ENCODE assay signal across 9 cellular contexts in genomic region chr2:102449370-102449974, GRCh38. TPM values are rescaled to one million over a fixed set of nuclear protein-coding genes. Genes with fewer than 3 reads are reported as not detected.
DNase-seq lines count a peak whose midpoint lies in the region; ATAC-seq and TF ChIP-seq lines count a peak whose summit lies in the region.
"Had no signal": no experiment of that assay in that cellular context is flagged by ENCODE, and none has a peak within 500 bp of the region (broad histone marks: within the 10 kb centered on the region; RNA-seq: fewer than 3 reads in every experiment).

No MANE protein-coding gene starts in this region.

- BruUV-seq in Calu3 (replicated peaks; lab: Mats Ljungman, UMichigan): no TSS peak

- no peak for ATAC-seq in HG03097 (IDR thresholded peaks at IDR 0.05; ENCODE audit: low FRiP score, unreplicated experiment)

- DNase-seq in Calu3 (peak; percentile 62), HT-29 (ENCODE audit: low spot score) (peak; percentile 49), T-helper 9 cell (peak; percentile 57), astrocyte of the hippocampus (ENCODE audit: low read depth, low spot score) (peak; percentile 69), kidney epithelial cell (ENCODE audit: low read depth) (no peak), cerebellar nuclear complex (lab: John Stamatoyannopoulos, UW) (no peak)
- peak; percentile 26 to 52 (median 33) for DNase-seq in stimulated activated CD4-positive, alpha-beta T cell treated with anti-CD3 and anti-CD28 coated beads, TNF-alpha, amount 100 ng/mL, for 48 hours (ENCODE audit: low read depth in 3 of 3)

- intact Hi-C loops in Calu3 (cut with micrococcal nuclease; ENCODE audit: unreplicated experiment): loop anchor here (10.0 kb wide), 3 partner anchors 255 to 1035 kb away; no protein-coding TSS in a partner anchor

- no peak overlapping the region for H3K4me3 Mint-ChIP-seq in Calu3 (ENCODE audit: low read depth, unreplicated experiment)

- no peaks in the 10 kb centered on the region for H3K9me3 Mint-ChIP-seq in Calu3 (ENCODE audit: low read depth, unreplicated experiment)

- H3K27ac Mint-ChIP-seq in Calu3 (ENCODE audit: unreplicated experiment): no peak overlapping the region

- H3K36me3 ChIP-seq in kidney epithelial cell (ENCODE audit: control insufficient read depth, insufficient read depth, low read length): no peaks in the 10 kb centered on the region
- H3K36me3 ChIP-seq: SJSA1 had no signal

- no peaks in the 10 kb centered on the region for H3K27me3 ChIP-seq in kidney epithelial cell (ENCODE audit: control insufficient read depth, insufficient read depth, low read length)

- H3K4me3 ChIP-seq in kidney epithelial cell (ENCODE audit: low read depth, low read length): no peak overlapping the region
- H3K4me3 ChIP-seq: SJSA1 had no signal

- CTCF ChIA-PET in Calu3 (lab: Charles Lee): no interaction called here

- H3K4me1 Mint-ChIP-seq in Calu3 (ENCODE audit: low read depth, unreplicated experiment): no peaks in the 10 kb centered on the region

- TF ChIP-seq CTCF in Calu3 (IDR thresholded peaks at IDR 0.05; ENCODE audit: unreplicated experiment): peak; percentile 21
- TF ChIP-seq CTCF in kidney epithelial cell (IDR thresholded peaks at IDR 0.05; ENCODE audit: insufficient read depth, low read length, poor library complexity, severe bottlenecking): peak; percentile 64

- H3K36me3 Mint-ChIP-seq in Calu3 (ENCODE audit: insufficient read depth, unreplicated experiment): no peaks in the 10 kb centered on the region

- no peaks in the 10 kb centered on the region for H3K27me3 Mint-ChIP-seq in Calu3 (ENCODE audit: unreplicated experiment)

RNA-seq across cellular contexts. Expression of gene SLC9A4, which starts 23.6 kb away (rescaled TPM):
- total RNA-seq in Calu3 (2022): 0.12 and 0.22 TPM in 2 replicates
- not detected in 2 replicates for total RNA-seq in HT-29 (2014; rRNA removed; shearing (Covaris generic))
- 2.2 and 3.2 TPM in 2 replicates for total RNA-seq in kidney epithelial cell
- total RNA-seq: SJSA1 had no signal

RNA-seq across cellular contexts. Expression of gene IL18RAP, which starts 26.5 kb away (rescaled TPM):
- total RNA-seq in Calu3 (2022) (not detected in 2 replicates), kidney epithelial cell (0.07 TPM in 1 of 2 replicates, not detected in the other)
- total RNA-seq in HT-29 (2014; rRNA removed; shearing (Covaris generic)): not detected in 2 replicates
- total RNA-seq: SJSA1 had no signal

Comparison
In these comparisons a context has a peak if more than half of its experiments do, and no peak if none do; other contexts are left out.
1. DNase-seq: peak in Calu3 (single experiment), HT-29 (single experiment), T-helper 9 cell (single experiment), astrocyte of the hippocampus (single experiment) and stimulated activated CD4-positive, alpha-beta T cell treated with anti-CD3 and anti-CD28 coated beads, TNF-alpha, amount 100 ng/mL, for 48 hours (3 of 3); none in kidney epithelial cell (single experiment) and cerebellar nuclear complex (0 of 2).